26 cellular contexts compared by ENCODE assay signal in the genomic region with DNA sequence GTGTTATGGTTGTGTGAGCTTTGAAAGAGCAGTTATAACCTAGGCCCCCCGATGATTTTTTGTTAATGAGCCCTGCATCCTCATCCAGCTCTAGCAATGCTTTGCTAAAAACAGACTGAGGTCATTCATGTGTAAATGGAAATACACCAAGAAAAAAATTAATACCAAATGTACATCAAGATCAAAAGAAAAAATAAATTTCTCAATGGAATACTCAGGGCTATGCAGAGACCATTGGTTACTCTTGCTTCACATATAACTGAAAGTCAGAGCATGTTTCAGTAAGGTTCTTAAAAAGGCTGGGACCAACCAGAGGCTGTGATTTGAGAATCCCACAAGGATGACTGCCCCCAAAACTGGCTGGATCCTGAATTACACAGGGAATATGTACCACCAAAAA.
"Had no signal": no experiment of that assay in that cellular context is flagged by ENCODE, and none has a peak within 500 bp of the region (broad histone marks: within the 10 kb centered on the region; RNA-seq: fewer than 3 reads in every experiment).

No MANE protein-coding gene starts in this region.

- H3K4me1 ChIP-seq: colonic mucosa, foreskin keratinocyte, parathyroid adenoma had no signal

- DNase-seq: colonic mucosa; dermis blood vessel endothelial cell; effector memory CD4-positive, alpha-beta T cell; foreskin keratinocyte; glutamatergic neuron; heart right ventricle; hippocampal formation; left cardiac atrium; left lung; mammary epithelial cell; stimulated activated CD4-positive, alpha-beta T cell treated with anti-CD3 and anti-CD28 coated beads, Interleukin-12 subunit alpha, Interleukin-12 subunit beta, amount 100 ng/mL, for 4 hours; stimulated activated CD4-positive, alpha-beta T cell treated with anti-CD3 and anti-CD28 coated beads, Interleukin-1b, Interleukin-23, amount 100 ng/mL, for 48 hours; stimulated activated CD4-positive, alpha-beta T cell treated with anti-CD3 and anti-CD28 coated beads, Interleukin-4, amount 100 ng/mL, for 24 hours; stimulated activated naive CD4-positive, alpha-beta T cell treated with Interleukin-2 at 50 U/mL for 16 hours; stomach; thyroid gland; trophoblast cell had no signal

- H3K27me3 Mint-ChIP-seq: natural killer cell treated with Interleukin-12 subunit alpha and Interleukin-12 subunit beta and Interleukin-15 and Interleukin-18, amount 100 ng/mL, for 72 hours; progenitor cell of endocrine pancreas had no signal

- H3K9me3 ChIP-seq: colonic mucosa, esophagus muscularis mucosa, left lung, stomach, thyroid gland, vagina had no signal

- H3K27ac ChIP-seq: colonic mucosa, esophagus muscularis mucosa, foreskin keratinocyte, heart right ventricle, left lung, parathyroid adenoma, stomach, thyroid gland, vagina had no signal

- H3K4me3 Mint-ChIP-seq: natural killer cell treated with Interleukin-12 subunit alpha and Interleukin-12 subunit beta and Interleukin-15 and Interleukin-18, amount 100 ng/mL, for 72 hours; neural crest cell; stimulated activated effector memory CD8-positive, alpha-beta T cell treated with anti-CD3 and anti-CD28 coated beads, Interleukin-12 subunit alpha, Interleukin-12 subunit beta, amount 100 ng/mL, for 72 hours had no signal

- H3K4me2 ChIP-seq: smooth muscle cell had no signal

- ATAC-seq: foreskin keratinocyte; heart right ventricle; left cardiac atrium; left lung; natural killer cell treated with Interleukin-12 subunit alpha and Interleukin-12 subunit beta and Interleukin-15 and Interleukin-18, amount 100 ng/mL, for 72 hours; sciatic nerve; stimulated activated effector memory CD8-positive, alpha-beta T cell treated with anti-CD3 and anti-CD28 coated beads, Interleukin-12 subunit alpha, Interleukin-12 subunit beta, amount 100 ng/mL, for 72 hours had no signal

- H3K27me3 ChIP-seq: colonic mucosa, esophagus muscularis mucosa, foreskin keratinocyte, heart right ventricle, left lung, stomach, thyroid gland, vagina had no signal

- H3K36me3 ChIP-seq: colonic mucosa, esophagus muscularis mucosa, stomach, thyroid gland, vagina had no signal

- H3K9ac ChIP-seq: parathyroid adenoma had no signal

- H2AFZ ChIP-seq: parathyroid adenoma had no signal

- H3K4me3 ChIP-seq: colonic mucosa, esophagus muscularis mucosa, heart right ventricle, left lung, smooth muscle cell, stomach, thyroid gland, vagina had no signal

- H3K27ac Mint-ChIP-seq: natural killer cell treated with Interleukin-12 subunit alpha and Interleukin-12 subunit beta and Interleukin-15 and Interleukin-18, amount 100 ng/mL, for 72 hours; progenitor cell of endocrine pancreas; stimulated activated effector memory CD8-positive, alpha-beta T cell treated with anti-CD3 and anti-CD28 coated beads, Interleukin-12 subunit alpha, Interleukin-12 subunit beta, amount 100 ng/mL, for 72 hours had no signal

- H3K36me3 Mint-ChIP-seq: natural killer cell treated with Interleukin-12 subunit alpha and Interleukin-12 subunit beta and Interleukin-15 and Interleukin-18, amount 100 ng/mL, for 72 hours had no signal
